23 cellular contexts compared by ENCODE assay signal in the genomic region with DNA sequence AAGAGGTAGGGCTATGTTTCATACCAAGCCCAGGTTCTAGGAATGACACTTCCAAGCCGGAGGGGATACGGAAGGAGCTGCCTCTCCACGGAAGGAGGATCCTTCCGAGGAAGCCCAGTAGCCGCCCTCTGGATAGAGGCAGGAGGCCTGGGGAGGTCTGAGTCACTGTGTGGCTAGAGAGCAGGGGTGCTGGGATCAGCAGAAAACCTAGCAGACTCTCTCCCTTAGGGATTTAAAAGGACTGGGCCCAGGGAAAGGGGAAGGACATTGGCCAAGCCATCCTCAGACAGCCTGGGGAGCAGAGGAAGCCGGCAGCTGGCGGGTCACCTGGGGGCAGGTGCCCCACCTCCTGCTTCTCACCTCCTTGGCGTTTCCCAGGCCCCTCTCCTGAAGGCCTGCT. TPM values are rescaled to one million over a fixed set of nuclear protein-coding genes. Genes with fewer than 3 reads are reported as not detected.
DNase-seq lines count a peak whose midpoint lies in the region; ATAC-seq, FAIRE-seq and TF ChIP-seq lines count a peak whose summit lies in the region.
"Had no signal": no experiment of that assay in that cellular context is flagged by ENCODE, and none has a peak within 500 bp of the region (broad histone marks: within the 10 kb centered on the region; RNA-seq: fewer than 3 reads in every experiment).

No MANE protein-coding gene starts in this region.

- H3K4me1 ChIP-seq in HepG2 (ENCODE audit: insufficient read depth, low read length) (no peaks in the 10 kb centered on the region), right lobe of liver (no peaks in the 10 kb centered on the region), adipocyte (ENCODE audit: control insufficient read depth, insufficient read depth, low read length) (peaks cover 6% of the 10 kb centered on the region), hepatocyte (ENCODE audit: insufficient read depth) (no peaks in the 10 kb centered on the region)
- H3K4me1 ChIP-seq: SJSA1, upper lobe of right lung had no signal

- WGBS in HepG2 (ENCODE audit: low lambda C conversion rate): 40% methylated on average over 8 of the region's 8 CpGs
- WGBS in right lobe of liver (ENCODE audit: insufficient coverage, low coverage, low lambda C conversion rate, missing lambda C conversion rate): 80% methylated on average over 1 of the region's 8 CpGs
- WGBS in hepatocyte (ENCODE audit: low lambda C conversion rate, missing lambda C conversion rate): 64% methylated on average over 8 of the region's 8 CpGs

- TF ChIP-seq POLR2A in HepG2 (IDR thresholded peaks at IDR 0.05; ENCODE audit: insufficient read depth in 1 of 2, low read depth in 2 of 2, low read length in 2 of 2): no peak
- TF ChIP-seq POLR2A in right lobe of liver (IDR thresholded peaks at IDR 0.05): no peak

- no peaks in the 10 kb centered on the region for H3K9me3 ChIP-seq in HepG2 (ENCODE audit: low read length)
- no peaks in the 10 kb centered on the region for H3K9me3 ChIP-seq in right lobe of liver
- H3K9me3 ChIP-seq in adipocyte (ENCODE audit: control insufficient read depth, low read length): peaks cover 11% of the 10 kb centered on the region
- H3K9me3 ChIP-seq in hepatocyte (ENCODE audit: low read depth): no peaks in the 10 kb centered on the region
- H3K9me3 ChIP-seq: SJSA1, upper lobe of right lung had no signal

- TF ChIP-seq RAD21 in HepG2 (CRISPR knock-in tag; IDR thresholded peaks at IDR 0.05): no peak

- DNase-seq in HepG2 (ENCODE audit: low spot score) (no peak), right lobe of liver (no peak), adipocyte (ENCODE audit: low read depth) (peak; percentile 56), hepatocyte (ENCODE audit: low spot score) (peak; percentile 60), urothelium cell line (ENCODE audit: low spot score) (peak; percentile 90), DMS153 (lab: John Stamatoyannopoulos, UW) (no peak), pons (ENCODE audit: low spot score) (no peak)
- DNase-seq: 8988T; activated CD4-positive, alpha-beta T cell treated with anti-CD3 and anti-CD28 coated beads for 36 hours; activated gamma-delta T cell; CD4-positive, CD25-positive, alpha-beta regulatory T cell; dermis blood vessel endothelial cell; DMS79; mammary epithelial cell; NCI-H2081; NCI-H526; stimulated activated naive CD8-positive, alpha-beta T cell treated with anti-CD3 and anti-CD28 coated beads, Interleukin-15, amount 100 ng/mL, for 72 hours; upper lobe of right lung had no signal

- CTCF ChIA-PET in HepG2 (lab: Yijun Ruan, JAX; ENCODE audit: low intra/inter-chr PET ratio, low total read pairs): no interaction called here

- POLR2A ChIA-PET in HepG2 (lab: Yijun Ruan, JAX): no interaction called here

- no peak overlapping the region for H3K4me3 ChIP-seq in HepG2 (replicated peaks in 1 of 3; ENCODE audit: insufficient read depth in 1 of 3, low read depth in 2 of 3, low read length in 3 of 3)
- no peak overlapping the region for H3K4me3 ChIP-seq in right lobe of liver
- H3K4me3 ChIP-seq in adipocyte (ENCODE audit: low read length): no peak overlapping the region
- no peak overlapping the region for H3K4me3 ChIP-seq in hepatocyte
- H3K4me3 ChIP-seq: SJSA1, upper lobe of right lung had no signal

- no peaks in the 10 kb centered on the region for H4K20me1 ChIP-seq in HepG2 (ENCODE audit: insufficient read depth, low read length)
- no peaks in the 10 kb centered on the region for H4K20me1 ChIP-seq in hepatocyte (ENCODE audit: insufficient read depth, poor library complexity, severe bottlenecking)

- H2AFZ ChIP-seq in HepG2 (ENCODE audit: low read length): no peak overlapping the region
- H2AFZ ChIP-seq in hepatocyte: no peak overlapping the region

- no peak for TF ChIP-seq CTCF in HepG2 (CRISPR knock-in tag; IDR thresholded peaks at IDR 0.05)
- TF ChIP-seq CTCF in right lobe of liver (IDR thresholded peaks at IDR 0.05): no peak
- no peak for TF ChIP-seq CTCF in hepatocyte (IDR thresholded peaks at IDR 0.05; ENCODE audit: poor library complexity)

- in situ Hi-C loops in HepG2 (cut with HindIII; ENCODE audit: extremely low pct_ligation_motif_present, low pct_unique_long_range_greater_than_20kb): loop anchor here (25.0 kb wide), 1 partner anchor 592 kb away; no protein-coding TSS in a partner anchor

- H3K79me2 ChIP-seq in HepG2 (ENCODE audit: insufficient read depth, low read length) (no peaks in the 10 kb centered on the region), hepatocyte (no peaks in the 10 kb centered on the region)

- ATAC-seq in HepG2: peak; percentile 20
- no peak for ATAC-seq in right lobe of liver
- ATAC-seq in HG02981 (IDR thresholded peaks at IDR 0.05; ENCODE audit: unreplicated experiment): no peak
- ATAC-seq: activated CD4-positive, alpha-beta T cell treated with anti-CD3 and anti-CD28 coated beads for 36 hours; natural killer cell treated with Interleukin-12 subunit alpha and Interleukin-12 subunit beta and Interleukin-15 and Interleukin-18, amount 100 ng/mL, for 72 hours; stimulated activated naive CD8-positive, alpha-beta T cell treated with anti-CD3 and anti-CD28 coated beads, Interleukin-15, amount 100 ng/mL, for 72 hours; upper lobe of right lung had no signal

- H3K36me3 ChIP-seq in HepG2 (replicated peaks in 1 of 2; ENCODE audit: control insufficient read depth in 1 of 2, insufficient read depth in 2 of 2, low read length in 2 of 2): no peaks in the 10 kb centered on the region
- no peaks in the 10 kb centered on the region for H3K36me3 ChIP-seq in right lobe of liver
- H3K36me3 ChIP-seq in adipocyte (ENCODE audit: control insufficient read depth, insufficient read depth, low read length, severe bottlenecking): no peaks in the 10 kb centered on the region
- no peaks in the 10 kb centered on the region for H3K36me3 ChIP-seq in hepatocyte (replicated peaks; ENCODE audit: insufficient read depth, low read depth)
- H3K36me3 ChIP-seq: SJSA1, upper lobe of right lung had no signal

- no TSS peak for BruUV-seq in HepG2 (replicated peaks; lab: Mats Ljungman, UMichigan)

- no peak overlapping the region for H3K4me2 ChIP-seq in HepG2 (ENCODE audit: low read depth, low read length)
- no peak overlapping the region for H3K4me2 ChIP-seq in hepatocyte

- H3K9ac ChIP-seq in HepG2 (ENCODE audit: insufficient read depth, low read depth, low read length): no peak overlapping the region
- H3K9ac ChIP-seq in adipocyte (ENCODE audit: low read length): no peak overlapping the region

- TF ChIP-seq EP300 in HepG2 (IDR thresholded peaks at IDR 0.05; ENCODE audit: low read depth in 2 of 2, low read length in 2 of 2) (no peak), HepG2 (CRISPR knock-in tag; IDR thresholded peaks at IDR 0.05; ENCODE audit: borderline replicate concordance) (no peak)

- no peaks in the 10 kb centered on the region for H3K9me2 ChIP-seq in hepatocyte (replicated peaks; ENCODE audit: insufficient read depth)

- no peak overlapping the region for H3K27ac ChIP-seq in HepG2 (ENCODE audit: extremely low read length, insufficient read depth, low read length)
- H3K27ac ChIP-seq in right lobe of liver: no peak overlapping the region
- no peak overlapping the region for H3K27ac ChIP-seq in hepatocyte
- H3K27ac ChIP-seq: epithelial cell of prostate, SJSA1, upper lobe of right lung had no signal

- H3K27me3 ChIP-seq in HepG2 (ENCODE audit: control insufficient read depth in 1 of 2, insufficient read depth in 2 of 2, low read length in 2 of 2): peaks cover 0 to 49% of the 10 kb centered on the region in 2 experiments; a peak in 2 of 5 replicates
- H3K27me3 ChIP-seq in right lobe of liver: no peaks in the 10 kb centered on the region
- H3K27me3 ChIP-seq in adipocyte (replicated peaks; ENCODE audit: control insufficient read depth, insufficient read depth, low read length): no peaks in the 10 kb centered on the region
- H3K27me3 ChIP-seq in hepatocyte: no peaks in the 10 kb centered on the region
- H3K27me3 ChIP-seq: SJSA1, upper lobe of right lung had no signal

- intact Hi-C loops in HepG2 (cut with micrococcal nuclease; ENCODE audit: unreplicated experiment): no loop called here
- intact Hi-C loops in right lobe of liver (cut with DNase I): no loop called here

- FAIRE-seq in HepG2 (lab: Jason Lieb, UNC): no peak
- FAIRE-seq in urothelium cell line (lab: Jason Lieb, UNC): no peak
- FAIRE-seq: islet of Langerhans had no signal

RNA-seq across cellular contexts. Expression of gene NFATC2, which starts 36.6 kb away (rescaled TPM):
- total RNA-seq in HepG2 (2016; rRNA removed; fragmentation: Illumina TruSeq; extraction: Trizol) (3.3 and 8.0 TPM in 2 replicates), right lobe of liver (1 to 10 TPM; 3.9 to 7.1 (median 4.7) TPM), hepatocyte (4.4 and 4.9 TPM in 2 replicates)
- total RNA-seq in HepG2 (2016; cell fraction: cytosol; rRNA removed; fragmentation: Illumina TruSeq; extraction: Trizol; ENCODE audit: low read depth): 4.1 and 4.9 TPM in 2 replicates
- 2.6 and 7.7 TPM in 2 replicates for total RNA-seq in HepG2 (2016; cell fraction: insoluble cytoplasmic fraction; rRNA removed; fragmentation: Illumina TruSeq; extraction: Trizol)
- total RNA-seq in HepG2 (2016; cell fraction: membrane; rRNA removed; fragmentation: Illumina TruSeq; extraction: Trizol): 4.2 TPM in 2 replicates
- 8.5 and 9.9 TPM in 2 replicates for total RNA-seq in HepG2 (2016; cell fraction: nucleus; rRNA removed; fragmentation: Illumina TruSeq; extraction: Trizol)
- polyA plus RNA-seq in HepG2 (2011; rRNA removed) (1.9 TPM in 2 replicates), hepatocyte (8.3 and 10.3 TPM in 2 replicates)
- 0.85 and 1.7 TPM in 2 replicates for polyA plus RNA-seq in HepG2 (2011; cell fraction: cytosol; rRNA removed)
- 6.8 and 7.7 TPM in 2 replicates for polyA plus RNA-seq in HepG2 (2011; cell fraction: nucleus; rRNA removed)
- polyA plus RNA-seq in HepG2 (2012): 5.7 and 6.1 TPM in 2 replicates
- 0.31 and 0.43 TPM in 2 replicates for polyA plus RNA-seq in HepG2 (2016; cell fraction: cytosol; fragmentation: Illumina TruSeq; extraction: Trizol; ENCODE audit: low read depth)
- 7.2 and 8.9 TPM in 2 replicates for polyA plus RNA-seq in HepG2 (2016; cell fraction: insoluble cytoplasmic fraction; fragmentation: Illumina TruSeq; extraction: Trizol; ENCODE audit: low read depth)
- 1.2 and 1.4 TPM in 2 replicates for polyA plus RNA-seq in HepG2 (2016; cell fraction: membrane; fragmentation: Illumina TruSeq; extraction: Trizol; ENCODE audit: low read depth)
- 11.5 and 12.3 TPM in 2 replicates for polyA plus RNA-seq in HepG2 (2016; cell fraction: nucleus; fragmentation: Illumina TruSeq; extraction: Trizol; ENCODE audit: insufficient read depth, low read depth)
- 3.3 TPM in 1 of 2 replicates, not detected in the other for polyA minus RNA-seq in HepG2 (2011; rRNA and poly(A)+ RNA removed; ENCODE audit: low replicate concordance)
- 4.3 and 5.8 TPM in 2 replicates for polyA minus RNA-seq in HepG2 (2011; cell fraction: cytosol; rRNA and poly(A)+ RNA removed)
- polyA minus RNA-seq in HepG2 (2011; cell fraction: nucleus; rRNA and poly(A)+ RNA removed): 7.7 and 8.2 TPM in 2 replicates
- total RNA-seq: SJSA1 had no signal

Comparison
In these comparisons a context has a peak if more than half of its experiments do, and no peak if none do; other contexts are left out.
1. DNase-seq: peak in adipocyte (single experiment), hepatocyte (single experiment) and urothelium cell line (single experiment); none in HepG2 (single experiment), right lobe of liver (0 of 3), DMS153 (single experiment) and pons (single experiment).